Comparison of ENCODE assay signal across 30 cellular contexts in genomic region chr7:155625557-155625956, GRCh38.
"Had no signal": no experiment of that assay in that cellular context is flagged by ENCODE, and none has a peak within 500 bp of the region (broad histone marks: within the 10 kb centered on the region; RNA-seq: fewer than 3 reads in every experiment).

No MANE protein-coding gene starts in this region.

- H3K27ac Mint-ChIP-seq: naive thymus-derived CD4-positive, alpha-beta T cell; natural killer cell; nephron; neural progenitor cell; progenitor cell of endocrine pancreas; stimulated activated effector memory CD8-positive, alpha-beta T cell treated with anti-CD3 and anti-CD28 coated beads, Interleukin-12 subunit alpha, Interleukin-12 subunit beta, amount 100 ng/mL, for 72 hours; stimulated activated naive B cell treated with anti-CD40 and anti-IgM and Interleukin-4, amounts not matched to agents 10 μg/mL and 1 μg/mL and 100 μg/mL, for 72 hours; stimulated activated naive CD8-positive, alpha-beta T cell treated with anti-CD3 and anti-CD28 coated beads, Interleukin-15, Interleukin-2, amounts not matched to agents 100 ng/mL and 50 ng/mL, for 24 hours had no signal

- H3K9ac ChIP-seq: neural progenitor cell, parathyroid adenoma had no signal

- H3K9me3 ChIP-seq: neutrophil, right lobe of liver, thyroid gland had no signal

- H3K4me2 ChIP-seq: neural progenitor cell had no signal

- DNase-seq: naive thymus-derived CD4-positive, alpha-beta T cell; natural killer cell; nucleus accumbens; posterior cingulate gyrus; psoas muscle; right cardiac atrium; right lobe of liver; sigmoid colon; small intestine; stimulated activated CD4-positive, alpha-beta T cell treated with anti-CD3 and anti-CD28 coated beads, Interleukin-15, amount 100 ng/mL, for 24 hours; stimulated activated CD4-positive, alpha-beta T cell treated with anti-CD3 and anti-CD28 coated beads, Interleukin-2, amount 100 ng/mL, for 24 hours; stimulated activated CD4-positive, alpha-beta T cell treated with anti-CD3 and anti-CD28 coated beads, Interleukin-2, amount 100 ng/mL, for 48 hours; stimulated activated CD4-positive, alpha-beta T cell treated with anti-CD3 and anti-CD28 coated beads, Interleukin-4, amount 100 ng/mL, for 24 hours; stimulated activated naive B cell treated with anti-CD40 and anti-IgM and Interleukin-4, amounts not matched to agents 10 μg/mL and 1 μg/mL and 100 μg/mL, for 72 hours; stimulated activated naive CD4-positive, alpha-beta T cell treated with Interleukin-2 at 50 U/mL for 16 hours; stomach; thyroid gland; trophoblast cell; upper lobe of left lung had no signal

- H3K79me2 ChIP-seq: parathyroid adenoma had no signal

- H3K4me3 Mint-ChIP-seq: naive thymus-derived CD4-positive, alpha-beta T cell; natural killer cell; nephron; neural progenitor cell; stimulated activated effector memory CD8-positive, alpha-beta T cell treated with anti-CD3 and anti-CD28 coated beads, Interleukin-12 subunit alpha, Interleukin-12 subunit beta, amount 100 ng/mL, for 72 hours; stimulated activated naive B cell treated with anti-CD40 and anti-IgM and Interleukin-4, amounts not matched to agents 10 μg/mL and 1 μg/mL and 100 μg/mL, for 72 hours; stimulated activated naive CD8-positive, alpha-beta T cell treated with anti-CD3 and anti-CD28 coated beads, Interleukin-15, Interleukin-2, amounts not matched to agents 100 ng/mL and 50 ng/mL, for 24 hours had no signal

- H3K4me1 ChIP-seq: neural progenitor cell, parathyroid adenoma, psoas muscle, sigmoid colon, thyroid gland, tibial nerve, upper lobe of left lung, vagina had no signal

- H3K27me3 ChIP-seq: neural progenitor cell, right lobe of liver, sigmoid colon, stomach, thyroid gland, tibial nerve, upper lobe of left lung, vagina had no signal

- H3K27me3 Mint-ChIP-seq: progenitor cell of endocrine pancreas; stimulated activated naive B cell treated with anti-CD40 and anti-IgM and Interleukin-4, amounts not matched to agents 10 μg/mL and 1 μg/mL and 100 μg/mL, for 72 hours had no signal

- H3K27ac ChIP-seq: neural progenitor cell, neutrophil, parathyroid adenoma, psoas muscle, right lobe of liver, sigmoid colon, stomach, thoracic aorta, thyroid gland, tibial nerve, upper lobe of left lung, vagina had no signal

- H3K36me3 Mint-ChIP-seq: neural progenitor cell; stimulated activated effector memory CD8-positive, alpha-beta T cell treated with anti-CD3 and anti-CD28 coated beads, Interleukin-12 subunit alpha, Interleukin-12 subunit beta, amount 100 ng/mL, for 72 hours had no signal

- H2AFZ ChIP-seq: neural progenitor cell, parathyroid adenoma had no signal

- H3K4me3 ChIP-seq: neural progenitor cell, psoas muscle, right lobe of liver, sigmoid colon, stomach, thoracic aorta, thyroid gland, tibial nerve, upper lobe of left lung, vagina had no signal

- H3K36me3 ChIP-seq: neural progenitor cell, neutrophil, right lobe of liver, sigmoid colon, stomach, thoracic aorta, thyroid gland, upper lobe of left lung, vagina had no signal

- ATAC-seq: naive thymus-derived CD4-positive, alpha-beta T cell; natural killer cell; psoas muscle; right cardiac atrium; right lobe of liver; stimulated activated effector memory CD8-positive, alpha-beta T cell treated with anti-CD3 and anti-CD28 coated beads, Interleukin-12 subunit alpha, Interleukin-12 subunit beta, amount 100 ng/mL, for 72 hours; stimulated activated naive B cell treated with anti-CD40 and anti-IgM and Interleukin-4, amounts not matched to agents 10 μg/mL and 1 μg/mL and 100 μg/mL, for 72 hours had no signal

- FAIRE-seq: small intestine, urothelium cell line had no signal

- H3K4me1 Mint-ChIP-seq: nephron; neural progenitor cell; stimulated activated effector memory CD8-positive, alpha-beta T cell treated with anti-CD3 and anti-CD28 coated beads, Interleukin-12 subunit alpha, Interleukin-12 subunit beta, amount 100 ng/mL, for 72 hours had no signal
